Comparison of ENCODE assay signal across 23 cellular contexts in genomic region chr10:69400936-69401335, GRCh38. TPM values are rescaled to one million over a fixed set of nuclear protein-coding genes. Genes with fewer than 3 reads are reported as not detected.
A peak's percentile ranks its signal among the peaks of the same experiment; 100 is the strongest.
DNase-seq lines count a peak whose midpoint lies in the region; ATAC-seq and TF ChIP-seq lines count a peak whose summit lies in the region.
"Had no signal": no experiment of that assay in that cellular context is flagged by ENCODE, and none has a peak within 500 bp of the region (broad histone marks: within the 10 kb centered on the region; RNA-seq: fewer than 3 reads in every experiment).

No MANE protein-coding gene starts in this region.

- no peaks in the 10 kb centered on the region for H3K9me3 Mint-ChIP-seq in activated T-helper 17 cell treated with anti-CD3 and anti-CD28 coated beads, Interleukin-2, amount 50 U/mL, for 72 hours
- no peaks in the 10 kb centered on the region for H3K9me3 Mint-ChIP-seq in chondrocyte (ENCODE audit: low read depth)
- H3K9me3 Mint-ChIP-seq: CD4-positive, CD25-positive, alpha-beta regulatory T cell; CD8-positive, alpha-beta memory T cell had no signal

- H3K27me3 Mint-ChIP-seq in activated T-helper 17 cell treated with anti-CD3 and anti-CD28 coated beads, Interleukin-2, amount 50 U/mL, for 72 hours = no peaks in the 10 kb centered on the region
- no peaks in the 10 kb centered on the region for H3K27me3 Mint-ChIP-seq in chondrocyte (ENCODE audit: low read depth)
- H3K27me3 Mint-ChIP-seq: CD4-positive, CD25-positive, alpha-beta regulatory T cell; CD8-positive, alpha-beta memory T cell had no signal

- peak; percentile 69 for DNase-seq in chondrocyte (ENCODE audit: low spot score)
- no peak for DNase-seq in activated effector memory CD4-positive, alpha-beta T cell treated with anti-CD3 and anti-CD28 coated beads, Interleukin-2, amount 50 U/mL, for 16 hours
- DNase-seq in stimulated activated CD4-positive, alpha-beta T cell treated with anti-CD3 and anti-CD28 coated beads, Interleukin-2, amount 100 ng/mL, for 24 hours = no peak
- DNase-seq: ACHN; BE2C; C1 segment of cervical spinal cord; CD4-positive, CD25-positive, alpha-beta regulatory T cell; CD8-positive, alpha-beta memory T cell; COR-L47; DMS 273 treated with DMSO at 0.1 percent for 48 hours; DMS53; DND-41; EL; GM23248; IMR-90 had no signal

- no peaks in the 10 kb centered on the region for H3K4me1 Mint-ChIP-seq in activated T-helper 17 cell treated with anti-CD3 and anti-CD28 coated beads, Interleukin-2, amount 50 U/mL, for 72 hours
- H3K4me1 Mint-ChIP-seq in chondrocyte (ENCODE audit: low read depth) = peaks cover 1% of the 10 kb centered on the region

- H3K4me1 ChIP-seq in stomach smooth muscle (ENCODE audit: control insufficient read depth, insufficient read depth, low read length) = peaks cover 33% of the 10 kb centered on the region
- H3K4me1 ChIP-seq: HAP-1 had no signal

- H3K4me3 ChIP-seq in stomach smooth muscle (ENCODE audit: low read length in 2 of 2) = no peak overlapping the region
- H3K4me3 ChIP-seq: GM23248, HAP-1 had no signal

- H3K27ac Mint-ChIP-seq in activated T-helper 17 cell treated with anti-CD3 and anti-CD28 coated beads, Interleukin-2, amount 50 U/mL, for 72 hours = peak overlapping the region; percentile 30
- no peak overlapping the region for H3K27ac Mint-ChIP-seq in chondrocyte (ENCODE audit: unreplicated experiment)

- H3K9me3 ChIP-seq in stomach smooth muscle (ENCODE audit: control insufficient read depth in 2 of 2, low read length in 2 of 2) = no peaks in the 10 kb centered on the region
- H3K9me3 ChIP-seq: BE2C, HAP-1 had no signal

- H3K36me3 ChIP-seq in stomach smooth muscle (ENCODE audit: control insufficient read depth in 2 of 2, insufficient read depth in 2 of 2, low read length in 2 of 2) = peaks cover 25 to 60% of the 10 kb centered on the region in 2 donors

- TF ChIP-seq CTCF in chondrocyte (IDR thresholded peaks at IDR 0.05) = no peak

- no peak overlapping the region for H3K4me3 Mint-ChIP-seq in activated T-helper 17 cell treated with anti-CD3 and anti-CD28 coated beads, Interleukin-2, amount 50 U/mL, for 72 hours
- no peak overlapping the region for H3K4me3 Mint-ChIP-seq in chondrocyte (ENCODE audit: unreplicated experiment)
- H3K4me3 Mint-ChIP-seq: CD4-positive, CD25-positive, alpha-beta regulatory T cell; CD8-positive, alpha-beta memory T cell had no signal

- H3K27ac ChIP-seq in angular gyrus (ENCODE audit: low read depth, low read length) (peak overlapping the region; percentile 23), stomach smooth muscle (ENCODE audit: low read length) (peak overlapping the region; percentile 31)
- H3K27ac ChIP-seq: GM23248, HL-60 had no signal

- H3K36me3 Mint-ChIP-seq in activated T-helper 17 cell treated with anti-CD3 and anti-CD28 coated beads, Interleukin-2, amount 50 U/mL, for 72 hours (ENCODE audit: low read depth) = peaks cover 87% of the 10 kb centered on the region
- H3K36me3 Mint-ChIP-seq in chondrocyte (ENCODE audit: low read depth) = peaks cover 30% of the 10 kb centered on the region

- no peak overlapping the region for H3K9ac ChIP-seq in stomach smooth muscle (ENCODE audit: low read length in 2 of 2)
- H3K9ac ChIP-seq: GM23248 had no signal

- no peak for ATAC-seq in activated T-helper 17 cell treated with anti-CD3 and anti-CD28 coated beads, Interleukin-2, amount 50 U/mL, for 72 hours (replicated peaks)
- ATAC-seq in HG02973 (IDR thresholded peaks at IDR 0.05; ENCODE audit: unreplicated experiment) = no peak

- no peaks in the 10 kb centered on the region for H3K27me3 ChIP-seq in stomach smooth muscle (ENCODE audit: control insufficient read depth in 1 of 2, insufficient read depth in 2 of 2, low read length in 2 of 2)
- H3K27me3 ChIP-seq: BE2C had no signal

RNA-seq across cellular contexts. Expression of gene TACR2, which starts 15.8 kb away (rescaled TPM):
- not detected for total RNA-seq in activated T-helper 17 cell treated with anti-CD3 and anti-CD28 coated beads, Interleukin-2, amount 50 U/mL, for 72 hours
- total RNA-seq in chondrocyte = not detected in 3 replicates
- total RNA-seq: CD4-positive, CD25-positive, alpha-beta regulatory T cell; CD8-positive, alpha-beta memory T cell; G401; H4; IMR-90 had no signal

RNA-seq across cellular contexts. Expression of gene TSPAN15, which starts 50.3 kb away (rescaled TPM):
- total RNA-seq in activated T-helper 17 cell treated with anti-CD3 and anti-CD28 coated beads, Interleukin-2, amount 50 U/mL, for 72 hours = 10 to 100 TPM in 1 of 2 donors, 1 to 10 TPM in 1; 4.9 to 12.7 TPM
- total RNA-seq in chondrocyte = 1.7 to 11.1 TPM (median 8.9 TPM) in 3 replicates
- total RNA-seq: GM23248, H4, IMR-90 had no signal
